Comparison of ENCODE assay signal across 1 cellular context in genomic region chr9:133333011-133333410, GRCh38.
TF ChIP-seq lines count a peak whose summit lies in the region.

No MANE protein-coding gene starts in this region.

TF ChIP-seq in IMR-90, 13 proteins besides CTCF, POLR2A, EP300 and RAD21:
- TF ChIP-seq RFX5 (IDR thresholded peaks at IDR 0.05; ENCODE audit: low read depth, low read length) (no peak), MAZ (IDR thresholded peaks at IDR 0.05; ENCODE audit: borderline replicate concordance, low read depth, low read length) (no peak), FOS (IDR thresholded peaks at IDR 0.05; ENCODE audit: low read depth, low read length) (no peak), CEBPB (IDR thresholded peaks at IDR 0.05; ENCODE audit: low read depth, low read length) (no peak), MAFK (IDR thresholded peaks at IDR 0.05; ENCODE audit: low read depth, low read length) (no peak)
- TF ChIP-seq, protein P1, sequence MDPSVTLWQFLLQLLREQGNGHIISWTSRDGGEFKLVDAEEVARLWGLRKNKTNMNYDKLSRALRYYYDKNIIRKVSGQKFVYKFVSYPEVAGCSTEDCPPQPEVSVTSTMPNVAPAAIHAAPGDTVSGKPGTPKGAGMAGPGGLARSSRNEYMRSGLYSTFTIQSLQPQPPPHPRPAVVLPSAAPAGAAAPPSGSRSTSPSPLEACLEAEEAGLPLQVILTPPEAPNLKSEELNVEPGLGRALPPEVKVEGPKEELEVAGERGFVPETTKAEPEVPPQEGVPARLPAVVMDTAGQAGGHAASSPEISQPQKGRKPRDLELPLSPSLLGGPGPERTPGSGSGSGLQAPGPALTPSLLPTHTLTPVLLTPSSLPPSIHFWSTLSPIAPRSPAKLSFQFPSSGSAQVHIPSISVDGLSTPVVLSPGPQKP (IDR thresholded peaks at IDR 0.05; ENCODE audit: borderline replicate concordance, low read depth, low read length) = no peak
